Comparison of ENCODE assay signal across 15 cellular contexts in the genomic region with DNA sequence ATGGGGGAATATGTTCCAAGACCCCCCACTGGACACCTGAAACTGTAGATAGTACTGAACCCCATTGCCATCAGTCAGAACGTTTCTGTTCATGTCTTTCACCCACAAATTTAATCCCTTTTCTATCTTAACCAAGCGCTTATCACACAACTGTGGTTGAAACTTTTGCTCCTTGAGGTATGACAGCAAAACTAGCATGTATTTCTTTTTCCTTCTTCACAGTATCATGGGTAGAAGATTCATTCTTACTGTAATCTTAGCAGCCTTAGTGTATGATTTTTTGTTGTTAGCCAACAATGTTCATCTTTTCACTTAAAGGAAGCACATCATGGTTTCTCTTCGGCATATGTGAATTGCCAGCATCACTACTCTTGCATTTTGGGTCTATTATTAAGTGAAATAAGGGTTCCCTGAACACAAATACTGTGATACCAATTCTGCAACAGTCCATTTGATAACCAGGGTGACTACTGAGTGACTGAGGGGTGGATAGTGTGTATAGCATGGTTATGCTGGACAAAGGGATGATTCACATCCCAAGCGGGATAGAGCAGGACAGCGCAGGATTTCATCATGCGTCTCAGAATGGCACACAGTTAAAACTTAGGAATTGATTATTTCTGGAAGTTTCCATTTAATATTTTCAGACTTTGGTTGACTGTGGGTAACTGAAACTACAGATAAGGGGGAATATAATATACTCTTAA. TPM values are rescaled to one million over a fixed set of nuclear protein-coding genes. Genes with fewer than 3 reads are reported as not detected.
DNase-seq lines count a peak whose midpoint lies in the region; ATAC-seq, FAIRE-seq and TF ChIP-seq lines count a peak whose summit lies in the region.
"Had no signal": no experiment of that assay in that cellular context is flagged by ENCODE, and none has a peak within 500 bp of the region (broad histone marks: within the 10 kb centered on the region; RNA-seq: fewer than 3 reads in every experiment).

No MANE protein-coding gene starts in this region.

- TF ChIP-seq POLR2A in GM12878 (IDR thresholded peaks at IDR 0.05; ENCODE audit: low read depth, low read length) = no peak

- H3K79me2 ChIP-seq in MM.1S (ENCODE audit: low read length) (peaks cover 63% of the 10 kb centered on the region), GM12878 (ENCODE audit: control insufficient read depth, insufficient read depth, low read length) (peaks cover 4% of the 10 kb centered on the region; the same call in 1 of the 2 replicates)

- BruUV-seq in GM12878 (replicated peaks; lab: Mats Ljungman, UMichigan) (no TSS peak), Caco-2 (replicated peaks; lab: Mats Ljungman, UMichigan) (no TSS peak)

- no peaks in the 10 kb centered on the region for H3K9me2 ChIP-seq in MM.1S (replicated peaks; ENCODE audit: insufficient read depth, low read length)

- H3K9ac ChIP-seq in MM.1S (ENCODE audit: low read length) = 0 out of 2 replicates have a peak overlapping the region, but pooled peaks have one; percentile 6
- H3K9ac ChIP-seq in GM12878 (ENCODE audit: control insufficient read depth, insufficient read depth, low read length) = no peak overlapping the region

- RAD21 ChIA-PET in GM12878 (lab: Charles Lee; ENCODE audit: unreplicated experiment) = no interaction called here

- H3K4me2 ChIP-seq in MM.1S (ENCODE audit: low read depth, low read length) = peak overlapping the region; percentile 52
- peak overlapping the region; percentile 23; the same call in 1 of the 2 replicates for H3K4me2 ChIP-seq in GM12878 (ENCODE audit: control insufficient read depth, insufficient read depth)
- H3K4me2 ChIP-seq: neural progenitor cell had no signal

- H4K20me1 ChIP-seq in MM.1S (ENCODE audit: insufficient read depth, low read length) (no peaks in the 10 kb centered on the region), GM12878 (ENCODE audit: control insufficient read depth, insufficient read depth) (no peaks in the 10 kb centered on the region; the same call in 1 of the 2 replicates)

- H3K4me3 ChIP-seq in CD8-positive, alpha-beta T cell (ENCODE audit: low read depth, low read length) = no peak overlapping the region
- H3K4me3 ChIP-seq in MM.1S (ENCODE audit: low read length) = no peak overlapping the region
- H3K4me3 ChIP-seq in GM12878 = no peak overlapping the region
- H3K4me3 ChIP-seq in Caco-2 (ENCODE audit: low read depth, low read length) = no peak overlapping the region
- H3K4me3 ChIP-seq: heart left ventricle, neural progenitor cell, upper lobe of right lung had no signal

- H3K4me1 ChIP-seq in CD8-positive, alpha-beta T cell (ENCODE audit: insufficient read depth, low read length) = peaks cover 32% of the 10 kb centered on the region
- H3K4me1 ChIP-seq in MM.1S (ENCODE audit: low read length) (peaks cover 66% of the 10 kb centered on the region), GM12878 (ENCODE audit: control insufficient read depth, insufficient read depth, low read length) (peaks cover 7% of the 10 kb centered on the region), Caco-2 (peaks cover 5% of the 10 kb centered on the region)
- H3K4me1 ChIP-seq: neural progenitor cell, upper lobe of right lung had no signal

- intact Hi-C loops in CD8-positive, alpha-beta T cell (cut with DNase I, micrococcal nuclease) = no loop called here
- intact Hi-C loops in GM12878 (cut with micrococcal nuclease; ENCODE audit: unreplicated experiment) = no loop called here
- intact Hi-C loops in Caco-2 (cut with micrococcal nuclease; ENCODE audit: unreplicated experiment) = no loop called here

- no peak for TF ChIP-seq EP300 in GM12878 (IDR thresholded peaks at IDR 0.05; ENCODE audit: borderline replicate concordance in 1 of 2, control insufficient read depth in 1 of 2, low read depth in 2 of 2, low read length in 2 of 2)

- TF ChIP-seq CTCF in CD8-positive, alpha-beta T cell (IDR thresholded peaks at IDR 0.05) = no peak
- TF ChIP-seq CTCF in MM.1S (IDR thresholded peaks at IDR 0.05; ENCODE audit: low read length) (no peak), GM12878 (IDR thresholded peaks at IDR 0.05 in 2 of 3, conservative IDR thresholded peaks at IDR 0.05 in 1 of 3; ENCODE audit: control insufficient read depth in 2 of 3, extremely low read depth in 1 of 3, insufficient read depth in 1 of 3, low read depth in 3 of 3, low read length in 3 of 3) (no peak), Caco-2 (IDR thresholded peaks at IDR 0.05; ENCODE audit: insufficient read depth in 1 of 2, low read depth in 1 of 2, low read length in 1 of 2, severe bottlenecking in 1 of 2, unreplicated experiment in 1 of 2) (no peak)

- in situ Hi-C loops in GM12878 (cut with MboI) = no loop called here

- peaks cover 41% of the 10 kb centered on the region for H3F3A ChIP-seq in MM.1S (ENCODE audit: insufficient read depth, low read length)

- TF ChIP-seq RAD21 in GM12878 (IDR thresholded peaks at IDR 0.05; ENCODE audit: insufficient read depth, low read depth, low read length) = no peak

- CTCF ChIA-PET in CD8-positive, alpha-beta T cell (lab: Charles Lee) = interaction anchor here (1.5 kb wide), 1 partner anchor 15 kb away, joined by 6 read pairs; no protein-coding TSS in a partner anchor
- CTCF ChIA-PET in GM12878 (lab: Yijun Ruan, JAX) = interaction anchor here (0.8 to 5.4 kb wide), 5 partner anchors 9 to 51 kb away, joined by 3 to 30 read pairs (median 7); no protein-coding TSS in a partner anchor
- CTCF ChIA-PET in Caco-2 (lab: Charles Lee) = interaction anchor here (0.6 to 1.9 kb wide), 3 partner anchors 15 to 142 kb away, joined by 4 to 8 read pairs (median 4); no protein-coding TSS in a partner anchor

- peaks cover 76% of the 10 kb centered on the region for H3K4me1 Mint-ChIP-seq in CD8-positive, alpha-beta T cell (ENCODE audit: low read depth)
- H3K4me1 Mint-ChIP-seq in Caco-2 (ENCODE audit: low read depth, unreplicated experiment) = peaks cover 6% of the 10 kb centered on the region
- H3K4me1 Mint-ChIP-seq: neural progenitor cell had no signal

- 78% methylated on average over 6 of the region's 6 CpGs for WGBS in GM12878 (ENCODE audit: insufficient coverage, insufficient replicate concordance, low lambda C conversion rate, missing lambda C conversion rate)

- peak overlapping the region; percentile 41 for H3K27ac Mint-ChIP-seq in CD8-positive, alpha-beta T cell
- no peak overlapping the region for H3K27ac Mint-ChIP-seq in Caco-2 (ENCODE audit: unreplicated experiment)
- H3K27ac Mint-ChIP-seq: neural progenitor cell had no signal

- H3K27me3 ChIP-seq in CD8-positive, alpha-beta T cell (ENCODE audit: insufficient read depth, low read length) = no peaks in the 10 kb centered on the region
- H3K27me3 ChIP-seq in MM.1S (replicated peaks; ENCODE audit: insufficient read depth, low read length) (no peaks in the 10 kb centered on the region), GM12878 (replicated peaks in 1 of 2; ENCODE audit: control insufficient read depth in 2 of 2, insufficient read depth in 2 of 2, low read length in 1 of 2) (no peaks in the 10 kb centered on the region), Caco-2 (replicated peaks; ENCODE audit: control insufficient read depth, insufficient read depth, low read length) (no peaks in the 10 kb centered on the region)
- H3K27me3 ChIP-seq: heart left ventricle, neural progenitor cell, upper lobe of right lung had no signal

- POLR2A ChIA-PET in CD8-positive, alpha-beta T cell (lab: Charles Lee) = no interaction called here
- POLR2A ChIA-PET in GM12878 (lab: Charles Lee) (interaction anchor here (1.1 kb wide), 1 partner anchor 8 kb away, joined by 4 read pairs; no protein-coding TSS in a partner anchor), Caco-2 (lab: Charles Lee) (interaction anchor here (0.6 kb wide), 1 partner anchor 374 kb away, joined by 3 read pairs; no protein-coding TSS in a partner anchor)

- SMC1A ChIA-PET in GM12878 (lab: Charles Lee; ENCODE audit: uncharacterized antibody, unreplicated experiment) = interaction anchor here (0.9 kb wide), 2 partner anchors 9 to 15 kb away, joined by 4 to 5 read pairs; no protein-coding TSS in a partner anchor

- H3K36me3 Mint-ChIP-seq in CD8-positive, alpha-beta T cell = peaks cover 83% of the 10 kb centered on the region
- peaks cover 7% of the 10 kb centered on the region for H3K36me3 Mint-ChIP-seq in Caco-2 (ENCODE audit: insufficient read depth, unreplicated experiment)

- no peak overlapping the region for H3K27ac ChIP-seq in CD8-positive, alpha-beta T cell (ENCODE audit: low read depth, low read length)
- H3K27ac ChIP-seq in MM.1S (ENCODE audit: low read length) (peak overlapping the region; percentile 68; the same call in 1 of the 2 replicates), GM12878 (ENCODE audit: control insufficient read depth, insufficient read depth) (no peak overlapping the region)
- H3K27ac ChIP-seq: heart left ventricle, HL-60, neural progenitor cell, upper lobe of right lung had no signal

- no peaks in the 10 kb centered on the region for H3K9me3 Mint-ChIP-seq in CD8-positive, alpha-beta T cell
- no peaks in the 10 kb centered on the region for H3K9me3 Mint-ChIP-seq in Caco-2 (ENCODE audit: unreplicated experiment)

- no peak overlapping the region for H3K4me3 Mint-ChIP-seq in CD8-positive, alpha-beta T cell
- no peak overlapping the region for H3K4me3 Mint-ChIP-seq in Caco-2 (ENCODE audit: unreplicated experiment)
- H3K4me3 Mint-ChIP-seq: neural progenitor cell had no signal

- H3K36me3 ChIP-seq in CD8-positive, alpha-beta T cell (ENCODE audit: insufficient read depth, low read length) = peaks cover 21% of the 10 kb centered on the region
- peaks cover 15% of the 10 kb centered on the region; the same call in 1 of the 2 replicates for H3K36me3 ChIP-seq in MM.1S (replicated peaks; ENCODE audit: insufficient read depth, low read length)
- peaks cover 5 to 10% of the 10 kb centered on the region in 2 experiments for H3K36me3 ChIP-seq in GM12878 (ENCODE audit: control insufficient read depth in 2 of 2, insufficient read depth in 2 of 2, low read length in 1 of 2)
- no peaks in the 10 kb centered on the region for H3K36me3 ChIP-seq in Caco-2 (ENCODE audit: control insufficient read depth, insufficient read depth, low read length)
- H3K36me3 ChIP-seq: neural progenitor cell had no signal

- DNase-seq in CD8-positive, alpha-beta T cell = no peak
- DNase-seq in MM.1S (peak; percentile 28), GM12878 (ENCODE audit: low read depth, low spot score) (no peak), medulla oblongata (ENCODE audit: extremely low spot score) (peak; percentile 87), left lobe of liver (ENCODE audit: low spot score) (no peak), OCI-M2 (lab: John Stamatoyannopoulos, UW; ENCODE audit: unreplicated experiment) (no peak), glomerular visceral epithelial cell (ENCODE audit: extremely low spot score) (no peak), Caco-2 (no peak)
- DNase-seq: amniotic stem cell; heart left ventricle; stimulated activated CD4-positive, alpha-beta T cell treated with anti-CD3 and anti-CD28 coated beads, Interleukin-2, amount 100 ng/mL, for 48 hours; upper lobe of right lung had no signal

- FAIRE-seq in GM12878 (lab: Jason Lieb, UNC) = no peak
- FAIRE-seq: TTC549 had no signal

- H3K9me3 ChIP-seq in CD8-positive, alpha-beta T cell (ENCODE audit: low read length) = no peaks in the 10 kb centered on the region
- no peaks in the 10 kb centered on the region for H3K9me3 ChIP-seq in MM.1S (replicated peaks; ENCODE audit: insufficient read depth, low read length)
- H3K9me3 ChIP-seq in GM12878 (replicated peaks; ENCODE audit: control insufficient read depth, insufficient read depth, low read length) = no peaks in the 10 kb centered on the region
- H3K9me3 ChIP-seq in Caco-2 = no peaks in the 10 kb centered on the region
- H3K9me3 ChIP-seq: heart left ventricle, upper lobe of right lung had no signal

- ATAC-seq in CD8-positive, alpha-beta T cell = no peak
- ATAC-seq in GM12878 = no peak; the same call in 2 of the 3 replicates
- ATAC-seq in left lobe of liver = no peak
- ATAC-seq: heart left ventricle, upper lobe of right lung had no signal

- H2AFZ ChIP-seq in MM.1S (ENCODE audit: low read length) (no peak overlapping the region), GM12878 (ENCODE audit: control insufficient read depth, low read depth, low read length) (no peak overlapping the region)
- H2AFZ ChIP-seq: neural progenitor cell had no signal

- H3K27me3 Mint-ChIP-seq in CD8-positive, alpha-beta T cell (ENCODE audit: low read depth) = no peaks in the 10 kb centered on the region
- H3K27me3 Mint-ChIP-seq in Caco-2 (ENCODE audit: insufficient read depth, unreplicated experiment) = no peaks in the 10 kb centered on the region

RNA-seq across cellular contexts. Expression of a gene that starts 41.8 kb away (rescaled TPM):
- total RNA-seq in CD8-positive, alpha-beta T cell = not detected
- not detected in 2 replicates for total RNA-seq in GM12878 (2013; cell fraction: nucleolus; rRNA removed)
- total RNA-seq in GM12878 (2014; rRNA removed) (not detected in 2 replicates), GM12878 (2014; rRNA removed; fragmentation: Illumina TruSeq; extraction: Trizol) (not detected in 2 replicates), GM12878 (2021) (not detected in 2 replicates), left lobe of liver (not detected), Caco-2 (2022) (0.09 TPM in 1 of 2 replicates, not detected in the other)
- polyA plus RNA-seq in GM12878 (2011; ENCODE audit: low read depth) = not detected
- polyA plus RNA-seq in GM12878 (2011; rRNA removed) (not detected in 2 replicates), GM12878 (2014; fragmentation: Illumina TruSeq; extraction: Trizol) (not detected in 2 replicates), GM12878 (2014; fragmentation: Nextera tagmentation; extraction: Ambion mirVana) (not detected), GM12878 (2014; rRNA removed) (not detected in 2 replicates), GM12878 (2016; fragmentation: Nextera tagmentation; extraction: Ambion mirVana) (not detected)
- polyA plus RNA-seq in GM12878 (2011; cell fraction: cytosol; rRNA removed) = not detected in 2 replicates
- polyA plus RNA-seq in GM12878 (2011; cell fraction: nucleus; rRNA removed) = not detected in 2 replicates
- 0.03 and 0.09 TPM in 2 replicates for polyA plus RNA-seq in GM12878 (2012)
- not detected in 2 replicates for polyA minus RNA-seq in GM12878 (2011; rRNA and poly(A)+ RNA removed)
- not detected in 2 replicates for polyA minus RNA-seq in GM12878 (2011; cell fraction: cytosol; rRNA and poly(A)+ RNA removed)
- polyA minus RNA-seq in GM12878 (2011; cell fraction: nucleus; rRNA and poly(A)+ RNA removed) = not detected in 2 replicates

RNA-seq across cellular contexts. Expression of a gene that starts 55.8 kb away (rescaled TPM):
- total RNA-seq in CD8-positive, alpha-beta T cell = not detected
- total RNA-seq in GM12878 (2013; cell fraction: nucleolus; rRNA removed) = not detected in 2 replicates
- total RNA-seq in GM12878 (2014; rRNA removed) (not detected in 2 replicates), GM12878 (2014; rRNA removed; fragmentation: Illumina TruSeq; extraction: Trizol) (not detected in 2 replicates), GM12878 (2021) (not detected in 2 replicates), left lobe of liver (not detected), Caco-2 (2022) (not detected in 2 replicates)
- polyA plus RNA-seq in GM12878 (2011; ENCODE audit: low read depth) = not detected
- polyA plus RNA-seq in GM12878 (2011; rRNA removed) (0.26 TPM in 1 of 2 replicates, not detected in the other), GM12878 (2014; fragmentation: Illumina TruSeq; extraction: Trizol) (not detected in 2 replicates), GM12878 (2014; fragmentation: Nextera tagmentation; extraction: Ambion mirVana) (not detected), GM12878 (2014; rRNA removed) (not detected in 2 replicates), GM12878 (2016; fragmentation: Nextera tagmentation; extraction: Ambion mirVana) (under 1 TPM; 0.20 to 0.21 TPM)
- 0.13 and 0.31 TPM in 2 replicates for polyA plus RNA-seq in GM12878 (2011; cell fraction: cytosol; rRNA removed)
- 0.37 and 0.57 TPM in 2 replicates for polyA plus RNA-seq in GM12878 (2011; cell fraction: nucleus; rRNA removed)
- polyA plus RNA-seq in GM12878 (2012) = 0.15 and 0.16 TPM in 2 replicates
- not detected in 2 replicates for polyA minus RNA-seq in GM12878 (2011; rRNA and poly(A)+ RNA removed)
- not detected in 2 replicates for polyA minus RNA-seq in GM12878 (2011; cell fraction: cytosol; rRNA and poly(A)+ RNA removed)
- polyA minus RNA-seq in GM12878 (2011; cell fraction: nucleus; rRNA and poly(A)+ RNA removed) = not detected in 2 replicates
- total RNA-seq: heart left ventricle had no signal
- polyA plus RNA-seq: heart left ventricle had no signal

Comparison
In these comparisons a context has a peak if more than half of its experiments do, and no peak if none do; other contexts are left out.
1. DNase-seq: peak in MM.1S (single experiment) and medulla oblongata (single experiment); none in CD8-positive, alpha-beta T cell (0 of 7), GM12878 (single experiment), left lobe of liver (single experiment), OCI-M2 (single experiment), glomerular visceral epithelial cell (single experiment) and Caco-2 (0 of 2).